In the genomic region with DNA sequence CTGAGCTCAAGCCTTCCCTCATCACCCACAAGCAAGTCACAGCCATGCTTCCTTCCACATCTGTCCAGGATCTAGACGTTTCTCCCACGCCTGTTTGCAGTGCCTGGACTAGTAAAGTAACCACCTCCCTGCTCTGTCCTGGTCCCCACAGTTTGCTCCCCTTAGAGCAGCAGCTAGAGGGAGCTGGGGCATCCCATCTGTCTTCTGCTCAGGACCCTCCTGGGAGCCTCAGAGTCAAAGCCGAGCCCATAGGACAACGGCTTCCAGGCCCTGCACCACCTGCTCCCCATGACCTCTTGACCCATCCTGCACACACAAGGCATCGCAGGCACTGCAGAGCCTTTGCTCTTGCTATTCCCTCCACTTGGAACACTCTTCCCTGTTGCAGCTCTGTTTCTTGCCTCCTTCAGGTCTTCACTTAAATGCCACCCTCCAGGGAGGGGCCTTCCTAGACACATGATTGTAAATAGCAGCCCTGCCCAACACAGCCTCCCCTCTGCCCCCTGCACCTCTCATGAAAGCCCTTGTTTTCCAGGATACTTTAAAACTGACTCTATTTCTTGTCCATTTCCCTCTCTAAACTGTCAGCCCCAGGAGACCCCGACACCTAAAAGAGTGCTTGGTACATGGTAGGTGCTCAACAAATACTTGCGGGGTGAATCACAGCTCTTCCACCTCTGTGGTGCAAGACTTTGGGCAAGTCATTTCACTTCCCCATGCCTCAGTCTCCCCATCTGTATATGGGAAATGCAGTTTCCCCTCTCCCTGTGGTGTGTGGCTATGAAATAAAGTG, we compare ENCODE assay signal across 2 cellular contexts.
TF ChIP-seq lines count a peak whose summit lies in the region.

No MANE protein-coding gene starts in this region.

TF ChIP-seq in GM23338, 12 proteins besides CTCF, POLR2A, EP300 and RAD21 (continues in another document):
- TF ChIP-seq ZNF114 (CRISPR knock-in tag; IDR thresholded peaks at IDR 0.05) (no peak), CREB1 (CRISPR knock-in tag; IDR thresholded peaks at IDR 0.05; ENCODE audit: low read depth) (no peak), STAT1 (IDR thresholded peaks at IDR 0.05; ENCODE audit: unreplicated experiment) (no peak), EZH2phosphoT487 (IDR thresholded peaks at IDR 0.05; ENCODE audit: unreplicated experiment) (no peak), NANOG (IDR thresholded peaks at IDR 0.05; ENCODE audit: borderline replicate concordance) (no peak), EZH2 (IDR thresholded peaks at IDR 0.05; ENCODE audit: low read depth, unreplicated experiment) (no peak)
- TF ChIP-seq, protein P1, sequence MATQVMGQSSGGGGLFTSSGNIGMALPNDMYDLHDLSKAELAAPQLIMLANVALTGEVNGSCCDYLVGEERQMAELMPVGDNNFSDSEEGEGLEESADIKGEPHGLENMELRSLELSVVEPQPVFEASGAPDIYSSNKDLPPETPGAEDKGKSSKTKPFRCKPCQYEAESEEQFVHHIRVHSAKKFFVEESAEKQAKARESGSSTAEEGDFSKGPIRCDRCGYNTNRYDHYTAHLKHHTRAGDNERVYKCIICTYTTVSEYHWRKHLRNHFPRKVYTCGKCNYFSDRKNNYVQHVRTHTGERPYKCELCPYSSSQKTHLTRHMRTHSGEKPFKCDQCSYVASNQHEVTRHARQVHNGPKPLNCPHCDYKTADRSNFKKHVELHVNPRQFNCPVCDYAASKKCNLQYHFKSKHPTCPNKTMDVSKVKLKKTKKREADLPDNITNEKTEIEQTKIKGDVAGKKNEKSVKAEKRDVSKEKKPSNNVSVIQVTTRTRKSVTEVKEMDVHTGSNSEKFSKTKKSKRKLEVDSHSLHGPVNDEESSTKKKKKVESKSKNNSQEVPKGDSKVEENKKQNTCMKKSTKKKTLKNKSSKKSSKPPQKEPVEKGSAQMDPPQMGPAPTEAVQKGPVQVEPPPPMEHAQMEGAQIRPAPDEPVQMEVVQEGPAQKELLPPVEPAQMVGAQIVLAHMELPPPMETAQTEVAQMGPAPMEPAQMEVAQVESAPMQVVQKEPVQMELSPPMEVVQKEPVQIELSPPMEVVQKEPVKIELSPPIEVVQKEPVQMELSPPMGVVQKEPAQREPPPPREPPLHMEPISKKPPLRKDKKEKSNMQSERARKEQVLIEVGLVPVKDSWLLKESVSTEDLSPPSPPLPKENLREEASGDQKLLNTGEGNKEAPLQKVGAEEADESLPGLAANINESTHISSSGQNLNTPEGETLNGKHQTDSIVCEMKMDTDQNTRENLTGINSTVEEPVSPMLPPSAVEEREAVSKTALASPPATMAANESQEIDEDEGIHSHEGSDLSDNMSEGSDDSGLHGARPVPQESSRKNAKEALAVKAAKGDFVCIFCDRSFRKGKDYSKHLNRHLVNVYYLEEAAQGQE (IDR thresholded peaks at IDR 0.05; ENCODE audit: unreplicated experiment) = no peak
- TF ChIP-seq, protein P2, sequence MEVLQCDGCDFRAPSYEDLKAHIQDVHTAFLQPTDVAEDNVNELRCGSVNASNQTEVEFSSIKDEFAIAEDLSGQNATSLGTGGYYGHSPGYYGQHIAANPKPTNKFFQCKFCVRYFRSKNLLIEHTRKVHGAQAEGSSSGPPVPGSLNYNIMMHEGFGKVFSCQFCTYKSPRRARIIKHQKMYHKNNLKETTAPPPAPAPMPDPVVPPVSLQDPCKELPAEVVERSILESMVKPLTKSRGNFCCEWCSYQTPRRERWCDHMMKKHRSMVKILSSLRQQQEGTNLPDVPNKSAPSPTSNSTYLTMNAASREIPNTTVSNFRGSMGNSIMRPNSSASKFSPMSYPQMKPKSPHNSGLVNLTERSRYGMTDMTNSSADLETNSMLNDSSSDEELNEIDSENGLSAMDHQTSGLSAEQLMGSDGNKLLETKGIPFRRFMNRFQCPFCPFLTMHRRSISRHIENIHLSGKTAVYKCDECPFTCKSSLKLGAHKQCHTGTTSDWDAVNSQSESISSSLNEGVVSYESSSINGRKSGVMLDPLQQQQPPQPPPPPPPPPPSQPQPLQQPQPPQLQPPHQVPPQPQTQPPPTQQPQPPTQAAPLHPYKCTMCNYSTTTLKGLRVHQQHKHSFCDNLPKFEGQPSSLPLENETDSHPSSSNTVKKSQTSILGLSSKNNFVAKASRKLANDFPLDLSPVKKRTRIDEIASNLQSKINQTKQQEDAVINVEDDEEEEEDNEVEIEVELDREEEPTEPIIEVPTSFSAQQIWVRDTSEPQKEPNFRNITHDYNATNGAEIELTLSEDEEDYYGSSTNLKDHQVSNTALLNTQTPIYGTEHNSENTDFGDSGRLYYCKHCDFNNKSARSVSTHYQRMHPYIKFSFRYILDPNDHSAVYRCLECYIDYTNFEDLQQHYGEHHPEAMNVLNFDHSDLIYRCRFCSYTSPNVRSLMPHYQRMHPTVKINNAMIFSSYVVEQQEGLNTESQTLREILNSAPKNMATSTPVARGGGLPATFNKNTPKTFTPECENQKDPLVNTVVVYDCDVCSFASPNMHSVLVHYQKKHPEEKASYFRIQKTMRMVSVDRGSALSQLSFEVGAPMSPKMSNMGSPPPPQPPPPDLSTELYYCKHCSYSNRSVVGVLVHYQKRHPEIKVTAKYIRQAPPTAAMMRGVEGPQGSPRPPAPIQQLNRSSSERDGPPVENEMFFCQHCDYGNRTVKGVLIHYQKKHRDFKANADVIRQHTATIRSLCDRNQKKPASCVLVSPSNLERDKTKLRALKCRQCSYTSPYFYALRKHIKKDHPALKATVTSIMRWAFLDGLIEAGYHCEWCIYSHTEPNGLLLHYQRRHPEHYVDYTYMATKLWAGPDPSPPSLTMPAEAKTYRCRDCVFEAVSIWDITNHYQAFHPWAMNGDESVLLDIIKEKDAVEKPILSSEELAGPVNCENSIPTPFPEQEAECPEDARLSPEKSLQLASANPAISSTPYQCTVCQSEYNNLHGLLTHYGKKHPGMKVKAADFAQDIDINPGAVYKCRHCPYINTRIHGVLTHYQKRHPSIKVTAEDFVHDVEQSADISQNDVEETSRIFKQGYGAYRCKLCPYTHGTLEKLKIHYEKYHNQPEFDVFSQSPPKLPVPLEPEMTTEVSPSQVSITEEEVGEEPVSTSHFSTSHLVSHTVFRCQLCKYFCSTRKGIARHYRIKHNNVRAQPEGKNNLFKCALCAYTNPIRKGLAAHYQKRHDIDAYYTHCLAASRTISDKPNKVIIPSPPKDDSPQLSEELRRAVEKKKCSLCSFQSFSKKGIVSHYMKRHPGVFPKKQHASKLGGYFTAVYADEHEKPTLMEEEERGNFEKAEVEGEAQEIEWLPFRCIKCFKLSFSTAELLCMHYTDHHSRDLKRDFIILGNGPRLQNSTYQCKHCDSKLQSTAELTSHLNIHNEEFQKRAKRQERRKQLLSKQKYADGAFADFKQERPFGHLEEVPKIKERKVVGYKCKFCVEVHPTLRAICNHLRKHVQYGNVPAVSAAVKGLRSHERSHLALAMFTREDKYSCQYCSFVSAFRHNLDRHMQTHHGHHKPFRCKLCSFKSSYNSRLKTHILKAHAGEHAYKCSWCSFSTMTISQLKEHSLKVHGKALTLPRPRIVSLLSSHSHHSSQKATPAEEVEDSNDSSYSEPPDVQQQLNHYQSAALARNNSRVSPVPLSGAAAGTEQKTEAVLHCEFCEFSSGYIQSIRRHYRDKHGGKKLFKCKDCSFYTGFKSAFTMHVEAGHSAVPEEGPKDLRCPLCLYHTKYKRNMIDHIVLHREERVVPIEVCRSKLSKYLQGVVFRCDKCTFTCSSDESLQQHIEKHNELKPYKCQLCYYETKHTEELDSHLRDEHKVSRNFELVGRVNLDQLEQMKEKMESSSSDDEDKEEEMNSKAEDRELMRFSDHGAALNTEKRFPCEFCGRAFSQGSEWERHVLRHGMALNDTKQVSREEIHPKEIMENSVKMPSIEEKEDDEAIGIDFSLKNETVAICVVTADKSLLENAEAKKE (CRISPR knock-in tag; IDR thresholded peaks at IDR 0.05) = no peak

TF ChIP-seq in SK-N-SH, 30 proteins besides CTCF, POLR2A, EP300 and RAD21:
- TF ChIP-seq, protein P3, sequence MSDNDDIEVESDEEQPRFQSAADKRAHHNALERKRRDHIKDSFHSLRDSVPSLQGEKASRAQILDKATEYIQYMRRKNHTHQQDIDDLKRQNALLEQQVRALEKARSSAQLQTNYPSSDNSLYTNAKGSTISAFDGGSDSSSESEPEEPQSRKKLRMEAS (IDR thresholded peaks at IDR 0.05; ENCODE audit: low read depth) = no peak
- TF ChIP-seq RFX5 (IDR thresholded peaks at IDR 0.05; ENCODE audit: low read length) (no peak), ELF1 (IDR thresholded peaks at IDR 0.05) (no peak), POLR2AphosphoS5 (IDR thresholded peaks at IDR 0.05; ENCODE audit: low read depth, low read length) (no peak), GATA2 (CRISPR knock-in tag; IDR thresholded peaks at IDR 0.05) (no peak)
